In the genomic region with DNA sequence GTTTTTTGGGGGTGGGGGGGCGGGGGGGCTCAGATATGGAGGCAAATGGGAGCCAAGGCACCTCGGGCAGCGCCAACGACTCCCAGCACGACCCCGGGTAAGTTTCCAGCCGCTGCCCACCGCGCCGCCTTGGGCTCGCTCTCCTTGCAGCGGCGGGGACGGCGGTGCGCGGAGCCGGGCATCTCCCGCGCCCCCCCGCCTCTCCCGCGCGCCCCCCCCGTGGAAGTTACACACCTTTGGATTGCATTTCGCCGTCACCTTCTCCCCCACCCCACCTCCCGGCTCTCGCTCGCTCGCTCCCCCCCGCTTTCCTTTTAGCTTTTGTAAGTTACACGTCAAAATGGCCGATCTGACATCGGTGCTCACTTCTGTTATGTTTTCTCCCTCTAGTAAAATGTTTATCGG, we compare ENCODE assay signal across 8 cellular contexts. TPM values are rescaled to one million over a fixed set of nuclear protein-coding genes. Genes with fewer than 3 reads are reported as not detected.
A peak's percentile ranks its signal among the peaks of the same experiment; 100 is the strongest.
DNase-seq lines count a peak whose midpoint lies in the region; TF ChIP-seq lines count a peak whose summit lies in the region.

No MANE protein-coding gene starts in this region.

- H3K4me3 ChIP-seq in endodermal cell (ENCODE audit: low read length) (peak overlapping the region; percentile 90), muscle layer of duodenum (ENCODE audit: low read depth in 1 of 2, low read length in 2 of 2) (peak overlapping the region; percentile 75 to 85), transverse colon (peak overlapping the region; percentile 34 to 95 (median 79))

- no peak for TF ChIP-seq RAD21 in Ishikawa (IDR thresholded peaks at IDR 0.05; ENCODE audit: low read depth)

- peak overlapping the region; percentile 85 for H3K27ac Mint-ChIP-seq in activated CD4-positive, alpha-beta T cell treated with anti-CD3 and anti-CD28 coated beads, Interleukin-2, amount 10 ng/mL, durations not matched to agents 24 days and 14 days
- peak overlapping the region; percentile 97 for H3K27ac Mint-ChIP-seq in endodermal cell

- peaks cover 38% of the 10 kb centered on the region for H3K36me3 Mint-ChIP-seq in activated CD4-positive, alpha-beta T cell treated with anti-CD3 and anti-CD28 coated beads, Interleukin-2, amount 10 ng/mL, durations not matched to agents 24 days and 14 days (ENCODE audit: low read depth)
- peaks cover 17% of the 10 kb centered on the region for H3K36me3 Mint-ChIP-seq in endodermal cell (ENCODE audit: low read depth)

- intact Hi-C loops in activated CD4-positive, alpha-beta T cell treated with anti-CD3 and anti-CD28 coated beads, Interleukin-2, amount 10 ng/mL, durations not matched to agents 24 days and 14 days (cut with micrococcal nuclease), result loop anchor here (1.0 to 5.0 kb wide), 3 partner anchors 29 to 206 kb away; no protein-coding TSS in a partner anchor
- intact Hi-C loops in transverse colon (cut with DNase I; ENCODE audit: low total_unique reads), result no loop called here

- H3K27ac ChIP-seq in endodermal cell (ENCODE audit: low read depth, low read length) (peak overlapping the region; percentile 1), muscle layer of duodenum (ENCODE audit: low read length) (no peak overlapping the region), transverse colon (peak overlapping the region; percentile 83 to 94 (median 89))

- H3K36me3 ChIP-seq in endodermal cell (ENCODE audit: control insufficient read depth, insufficient read depth, low read length), result peaks cover 19% of the 10 kb centered on the region
- no peaks in the 10 kb centered on the region for H3K36me3 ChIP-seq in muscle layer of duodenum (ENCODE audit: control insufficient read depth in 1 of 2, insufficient read depth in 2 of 2, low read length in 2 of 2)
- H3K36me3 ChIP-seq in transverse colon, result no peaks in the 10 kb centered on the region

- in situ Hi-C loops in transverse colon (cut with MboI; ENCODE audit: low pct_ligation_motif_present in 1 of 4, low pct_unique_long_range_greater_than_20kb in 1 of 4, low sequenced_read_pairs in 3 of 4), result loop anchor here in 1 of 4 donors (25.0 kb wide), 1 partner anchor 156 kb away; no protein-coding TSS in a partner anchor

- WGBS in endodermal cell (ENCODE audit: insufficient coverage in 1 of 2, insufficient read length in 1 of 2), 2 experiments, result 0 to 1% methylated on average over 4 to 34 of the region's 36 CpGs
- WGBS in transverse colon (ENCODE audit: low coverage in 1 of 2), 2 donors, result 2 to 7% methylated on average over 3 to 29 of the region's 36 CpGs

- H3K4me3 Mint-ChIP-seq in activated CD4-positive, alpha-beta T cell treated with anti-CD3 and anti-CD28 coated beads, Interleukin-2, amount 10 ng/mL, durations not matched to agents 24 days and 14 days, result peak overlapping the region; percentile 89
- H3K4me3 Mint-ChIP-seq in endodermal cell, result peak overlapping the region; percentile 84

- TF ChIP-seq EP300 in Ishikawa (IDR thresholded peaks at IDR 0.05; ENCODE audit: borderline replicate concordance) (no peak), transverse colon (IDR thresholded peaks at IDR 0.05; ENCODE audit: low read depth) (no peak)

- no peak for TF ChIP-seq CTCF in endodermal cell (conservative IDR thresholded peaks at IDR 0.05)
- no peak for TF ChIP-seq CTCF in transverse colon (IDR thresholded peaks at IDR 0.05)

- peak overlapping the region; percentile 91 for H3K9ac ChIP-seq in endodermal cell (ENCODE audit: extremely low read depth, low read length, poor library complexity, severe bottlenecking)

- DNase-seq in NCI-H345 (lab: John Stamatoyannopoulos, UW) (peak; percentile 45), NCI-H345 treated with DMSO at 0.1 percent for 48 hours (lab: John Stamatoyannopoulos, UW; ENCODE audit: unreplicated experiment) (no peak), endodermal cell (no peak), transverse colon (peak; percentile 34), NCI-H1694 treated with DMSO at 0.1 percent for 48 hours (lab: John Stamatoyannopoulos, UW) (no peak)
- DNase-seq in activated CD4-positive, alpha-beta T cell treated with anti-CD3 and anti-CD28 coated beads, Interleukin-2, amount 10 ng/mL, durations not matched to agents 24 days and 14 days, result no peak

- H3K27me3 ChIP-seq in endodermal cell (ENCODE audit: control insufficient read depth, insufficient read depth, low read length, poor library complexity, severe bottlenecking) (peaks cover 3% of the 10 kb centered on the region), muscle layer of duodenum (ENCODE audit: low read depth, low read length) (no peaks in the 10 kb centered on the region), transverse colon (no peaks in the 10 kb centered on the region)

- H3K4me1 ChIP-seq in endodermal cell (ENCODE audit: control insufficient read depth, insufficient read depth, low read length), result peaks cover 11% of the 10 kb centered on the region
- peaks cover 0 to 8% of the 10 kb centered on the region in 2 donors for H3K4me1 ChIP-seq in muscle layer of duodenum (ENCODE audit: control insufficient read depth in 1 of 2, insufficient read depth in 2 of 2, low read length in 2 of 2)
- peaks cover 5 to 18% (median 14%) of the 10 kb centered on the region in 4 donors for H3K4me1 ChIP-seq in transverse colon

- H3K9me3 Mint-ChIP-seq in activated CD4-positive, alpha-beta T cell treated with anti-CD3 and anti-CD28 coated beads, Interleukin-2, amount 10 ng/mL, durations not matched to agents 24 days and 14 days, result no peaks in the 10 kb centered on the region
- H3K9me3 Mint-ChIP-seq in endodermal cell, result no peaks in the 10 kb centered on the region

- no peak for TF ChIP-seq POLR2A in transverse colon (IDR thresholded peaks at IDR 0.05)

- peaks cover under 1% of the 10 kb centered on the region for H3K9me3 ChIP-seq in endodermal cell (ENCODE audit: control insufficient read depth, low read length)
- H3K9me3 ChIP-seq in muscle layer of duodenum (ENCODE audit: control insufficient read depth in 1 of 2, low read length in 2 of 2), result no peaks in the 10 kb centered on the region
- no peaks in the 10 kb centered on the region for H3K9me3 ChIP-seq in transverse colon

- peaks cover 7% of the 10 kb centered on the region for H3K27me3 Mint-ChIP-seq in activated CD4-positive, alpha-beta T cell treated with anti-CD3 and anti-CD28 coated beads, Interleukin-2, amount 10 ng/mL, durations not matched to agents 24 days and 14 days
- peaks cover 8% of the 10 kb centered on the region for H3K27me3 Mint-ChIP-seq in endodermal cell (ENCODE audit: insufficient read depth)

- peaks cover 48% of the 10 kb centered on the region for H3K4me1 Mint-ChIP-seq in activated CD4-positive, alpha-beta T cell treated with anti-CD3 and anti-CD28 coated beads, Interleukin-2, amount 10 ng/mL, durations not matched to agents 24 days and 14 days
- H3K4me1 Mint-ChIP-seq in endodermal cell, result peaks cover 44% of the 10 kb centered on the region

TF ChIP-seq in Ishikawa, 13 proteins besides CTCF, POLR2A, EP300 and RAD21:
- TF ChIP-seq YY1 (IDR thresholded peaks at IDR 0.05; ENCODE audit: low read depth) (peak; percentile 66; the same call in 1 of the 2 replicates), EGR1 (IDR thresholded peaks at IDR 0.05) (no peak)
- TF ChIP-seq, protein P1, sequence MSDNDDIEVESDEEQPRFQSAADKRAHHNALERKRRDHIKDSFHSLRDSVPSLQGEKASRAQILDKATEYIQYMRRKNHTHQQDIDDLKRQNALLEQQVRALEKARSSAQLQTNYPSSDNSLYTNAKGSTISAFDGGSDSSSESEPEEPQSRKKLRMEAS (IDR thresholded peaks at IDR 0.05), result no peak

RNA-seq across cellular contexts. Expression of a gene that starts 0.4 kb away (rescaled TPM):
- 171 and 172 TPM in 2 replicates for total RNA-seq in activated CD4-positive, alpha-beta T cell treated with anti-CD3 and anti-CD28 coated beads, Interleukin-2, amount 10 ng/mL, durations not matched to agents 24 days and 14 days
- total RNA-seq in endodermal cell (100 to 1,000 TPM in 1 of 2 donors, 10 to 100 TPM in 1; 88.3 to 114 TPM), transverse colon (10 to 100 TPM; 20.6 to 36.0 (median 29.3) TPM)
- 70.0 TPM for polyA plus RNA-seq in endodermal cell (2013, experiment 1 of 2)
- polyA plus RNA-seq in endodermal cell (2013, experiment 2 of 2), result 63.0 TPM

Comparison
In these comparisons a context has a peak if more than half of its experiments do, and no peak if none do; other contexts are left out.
1. DNase-seq: peak in NCI-H345 (single experiment) and transverse colon (single experiment); none in NCI-H345 treated with DMSO at 0.1 percent for 48 hours (single experiment), activated CD4-positive, alpha-beta T cell treated with anti-CD3 and anti-CD28 coated beads, Interleukin-2, amount 10 ng/mL, durations not matched to agents 24 days and 14 days (single experiment), endodermal cell (single experiment) and NCI-H1694 treated with DMSO at 0.1 percent for 48 hours (single experiment).
2. Peak in every context shown above with its lines, with median percentiles within 50 percentile points of each other: H3K4me3 ChIP-seq.